In genomic region chr16:17470871-17471744, GRCh38 we compare ENCODE assay signal across 9 cellular contexts. TPM values are rescaled to one million over a fixed set of nuclear protein-coding genes. Genes with fewer than 3 reads are reported as not detected.
DNase-seq lines count a peak whose midpoint lies in the region; ATAC-seq, FAIRE-seq and TF ChIP-seq lines count a peak whose summit lies in the region.
"Had no signal": no experiment of that assay in that cellular context is flagged by ENCODE, and none has a peak within 500 bp of the region (broad histone marks: within the 10 kb centered on the region; RNA-seq: fewer than 3 reads in every experiment).

Gene XYLT1 (minus strand): TSS chr16:17470960. CDS start chr16:17470796, 164 bp downstream.

- no peak for TF ChIP-seq POLR2A in heart left ventricle (IDR thresholded peaks at IDR 0.05)

- no peak within 1 kb of the TSS for H3K23ac ChIP-seq in trophoblast cell (ENCODE audit: low read length)

- H3K4ac ChIP-seq in trophoblast cell (ENCODE audit: low read depth, low read length), result peak within 1 kb of the TSS; percentile 40

- H3K27ac Mint-ChIP-seq in activated naive CD4-positive, alpha-beta T cell treated with anti-CD3 and anti-CD28 coated beads, Interleukin-2, amount 50 U/mL, for 72 hours, result peak within 1 kb of the TSS; percentile 87 to 93

- H3K9me3 ChIP-seq in heart left ventricle (no peaks in the 10 kb centered on the region), trophoblast cell (ENCODE audit: insufficient read depth, low read depth, low read length) (no peaks in the 10 kb centered on the region)

- ATAC-seq in activated naive CD4-positive, alpha-beta T cell treated with anti-CD3 and anti-CD28 coated beads, Interleukin-2, amount 50 U/mL, for 72 hours, result peak; percentile 42 to 81
- ATAC-seq in heart left ventricle (peak; percentile 35 to 88 (median 68)), HG03280 (IDR thresholded peaks at IDR 0.05; ENCODE audit: unreplicated experiment) (no peak), HG03039 (IDR thresholded peaks at IDR 0.05; ENCODE audit: unreplicated experiment) (no peak)

- intact Hi-C loops in heart left ventricle (cut with DNase I), result loop anchor here in 4 of 10 donors (10.0 kb wide), 3 partner anchors 104 to 606 kb away; no protein-coding TSS in a partner anchor

- H3K4me3 ChIP-seq in heart left ventricle (peak within 1 kb of the TSS; percentile 48 to 72 (median 60)), trophoblast cell (ENCODE audit: low read depth, low read length) (peak within 1 kb of the TSS; percentile 77)

- peak within 1 kb of the TSS; percentile 15 for H2BK5ac ChIP-seq in trophoblast cell (ENCODE audit: low read depth, low read length, poor library complexity)

- H4K12ac ChIP-seq in trophoblast cell (ENCODE audit: low read depth, low read length), result no peak within 1 kb of the TSS

- no peaks in the 10 kb centered on the region for H3K9me3 Mint-ChIP-seq in activated naive CD4-positive, alpha-beta T cell treated with anti-CD3 and anti-CD28 coated beads, Interleukin-2, amount 50 U/mL, for 72 hours

- peak within 1 kb of the TSS; percentile 48 for H4K8ac ChIP-seq in trophoblast cell (ENCODE audit: low read depth, low read length)

- H3K18ac ChIP-seq in trophoblast cell (ENCODE audit: low read length), result peak within 1 kb of the TSS; percentile 42

- H3K14ac ChIP-seq in trophoblast cell (ENCODE audit: low read length), result peak within 1 kb of the TSS; percentile 32

- peak within 1 kb of the TSS; percentile 61 for H2BK12ac ChIP-seq in trophoblast cell (ENCODE audit: low read length)

- peaks cover 8 to 11% of the 10 kb centered on the region in 2 donors for H3K36me3 Mint-ChIP-seq in activated naive CD4-positive, alpha-beta T cell treated with anti-CD3 and anti-CD28 coated beads, Interleukin-2, amount 50 U/mL, for 72 hours

- H3K36me3 ChIP-seq in heart left ventricle (no peaks in the 10 kb centered on the region), trophoblast cell (ENCODE audit: control insufficient read depth in 1 of 2, insufficient read depth in 2 of 2, low read length in 2 of 2) (no peaks in the 10 kb centered on the region)

- H3K9ac ChIP-seq in trophoblast cell (ENCODE audit: low read length), result peak within 1 kb of the TSS; percentile 37

- peaks cover 6% of the 10 kb centered on the region for H3K79me2 ChIP-seq in trophoblast cell (ENCODE audit: control insufficient read depth, insufficient read depth, low read length, poor library complexity)

- H4K91ac ChIP-seq in trophoblast cell (ENCODE audit: low read depth, low read length), result peak within 1 kb of the TSS; percentile 2

- FAIRE-seq in RCC 7860 (lab: Jason Lieb, UNC), result no peak
- FAIRE-seq: colon had no signal

- peak within 1 kb of the TSS in 8 of 12 donors; percentile 42 to 90 (median 55) for H3K27ac ChIP-seq in heart left ventricle
- H3K27ac ChIP-seq in trophoblast cell (ENCODE audit: low read depth, low read length), result no peak within 1 kb of the TSS

- TF ChIP-seq CTCF in heart left ventricle (IDR thresholded peaks at IDR 0.05), result no peak

- no peak within 1 kb of the TSS for H2AK5ac ChIP-seq in trophoblast cell (ENCODE audit: low read length)

- peak within 1 kb of the TSS; percentile 72 for H2AFZ ChIP-seq in trophoblast cell (ENCODE audit: insufficient read depth, low read length, poor library complexity)

- H2BK120ac ChIP-seq in trophoblast cell (ENCODE audit: insufficient read depth, low read length, poor library complexity), result no peak within 1 kb of the TSS

- H3K4me1 ChIP-seq in heart left ventricle, result peaks cover 0 to 46% (median 15%) of the 10 kb centered on the region in 12 donors
- H3K4me1 ChIP-seq in trophoblast cell (ENCODE audit: control insufficient read depth in 1 of 2, insufficient read depth in 2 of 2, low read length in 2 of 2), result peaks cover 21 to 27% of the 10 kb centered on the region in 2 experiments

- 6 to 8% (median 7%) methylated on average over 26 to 44 of the region's 44 CpGs for WGBS in heart left ventricle, 4 donors
- WGBS in trophoblast cell (ENCODE audit: extremely low coverage, insufficient coverage, insufficient read length), result no CpG with 5 or more reads among the region's 44 CpGs

- H3K79me1 ChIP-seq in trophoblast cell (ENCODE audit: low read length), result peaks cover 3% of the 10 kb centered on the region

- H3K27me3 ChIP-seq in heart left ventricle, result peaks cover 0 to 39% (median 19%) of the 10 kb centered on the region in 9 donors
- peaks cover 3% of the 10 kb centered on the region for H3K27me3 ChIP-seq in trophoblast cell (ENCODE audit: insufficient read depth, low read length)

- peak within 1 kb of the TSS; percentile 83 for H3K4me2 ChIP-seq in trophoblast cell (ENCODE audit: low read length)

- DNase-seq in GOT3 (lab: John Stamatoyannopoulos, UW), result peak; percentile 67
- peak; percentile 16 for DNase-seq in RCC 7860 (ENCODE audit: low spot score)
- peak in 1 of 2 donors; percentile 43 for DNase-seq in activated naive CD4-positive, alpha-beta T cell treated with anti-CD3 and anti-CD28 coated beads, Interleukin-2, amount 50 U/mL, for 72 hours (ENCODE audit: low spot score in 2 of 2)
- peak; percentile 41 to 77 (median 57) for DNase-seq in heart left ventricle
- peak; percentile 54 to 66 for DNase-seq in trophoblast cell
- DNase-seq in NCI-H128 (lab: John Stamatoyannopoulos, UW; ENCODE audit: unreplicated experiment), result no peak

RNA-seq across cellular contexts. Expression of gene XYLT1, which starts in this region (rescaled TPM):
- total RNA-seq in activated naive CD4-positive, alpha-beta T cell treated with anti-CD3 and anti-CD28 coated beads, Interleukin-2, amount 50 U/mL, for 72 hours, result 10 to 100 TPM in 1 of 2 donors, 1 to 10 TPM in 1; 4.6 to 12.9 TPM
- 1 to 10 TPM; 1.1 to 5.0 (median 2.4) TPM for total RNA-seq in heart left ventricle
- polyA plus RNA-seq in heart left ventricle, result 10 to 100 TPM in 1 of 2 donors, under 1 TPM in 1; 0.46 to 12.3 TPM
- 5.9 and 6.8 TPM in 2 replicates for polyA plus RNA-seq in trophoblast cell (2013)

Comparison
In these comparisons a context has a peak if more than half of its experiments do, and no peak if none do; other contexts are left out.
1. ATAC-seq: peak in activated naive CD4-positive, alpha-beta T cell treated with anti-CD3 and anti-CD28 coated beads, Interleukin-2, amount 50 U/mL, for 72 hours (2 of 2) and heart left ventricle (4 of 4); none in HG03280 (single experiment) and HG03039 (single experiment).